9 cellular contexts compared by ENCODE assay signal in genomic region chr18:65753520-65753919, GRCh38. TPM values are rescaled to one million over a fixed set of nuclear protein-coding genes. Genes with fewer than 3 reads are reported as not detected.
DNase-seq lines count a peak whose midpoint lies in the region; ATAC-seq, FAIRE-seq and TF ChIP-seq lines count a peak whose summit lies in the region.
"Had no signal": no experiment of that assay in that cellular context is flagged by ENCODE, and none has a peak within 500 bp of the region (broad histone marks: within the 10 kb centered on the region; RNA-seq: fewer than 3 reads in every experiment).

No MANE protein-coding gene starts in this region.

- intact Hi-C loops in breast epithelium (cut with DNase I; ENCODE audit: low total_unique reads) (no loop called here), psoas muscle (cut with DNase I) (no loop called here), heart left ventricle (cut with DNase I) (no loop called here), left ventricle myocardium superior (cut with micrococcal nuclease) (no loop called here)

- 2 to 13% (median 5%) methylated on average over 2 of the region's 2 CpGs for WGBS in psoas muscle, 3 donors
- 5 to 13% (median 9%) methylated on average over 2 of the region's 2 CpGs for WGBS in heart left ventricle, 4 donors

- H3K27me3 ChIP-seq in breast epithelium (peaks cover 0 to 24% of the 10 kb centered on the region in 2 donors), bronchial epithelial cell (ENCODE audit: control insufficient read depth, insufficient read depth, low read length) (peaks cover 10% of the 10 kb centered on the region), psoas muscle (ENCODE audit: insufficient read depth in 3 of 3, low read length in 2 of 3) (peaks cover 0 to 26% (median 7%) of the 10 kb centered on the region in 3 donors), heart left ventricle (peaks cover 6 to 30% (median 23%) of the 10 kb centered on the region in 9 donors)

- no peaks in the 10 kb centered on the region for H3K36me3 ChIP-seq in breast epithelium
- H3K36me3 ChIP-seq in bronchial epithelial cell (ENCODE audit: control insufficient read depth, insufficient read depth, low read length): no peaks in the 10 kb centered on the region
- no peaks in the 10 kb centered on the region for H3K36me3 ChIP-seq in psoas muscle (ENCODE audit: insufficient read depth in 1 of 2, low read depth in 1 of 2)
- no peaks in the 10 kb centered on the region for H3K36me3 ChIP-seq in heart left ventricle

- H3K9me3 ChIP-seq in breast epithelium (no peaks in the 10 kb centered on the region), psoas muscle (no peaks in the 10 kb centered on the region), heart left ventricle (no peaks in the 10 kb centered on the region)

- H3K4me1 ChIP-seq in breast epithelium: no peaks in the 10 kb centered on the region
- no peaks in the 10 kb centered on the region for H3K4me1 ChIP-seq in psoas muscle
- peaks cover 0 to 10% (median 0%) of the 10 kb centered on the region in 12 donors for H3K4me1 ChIP-seq in heart left ventricle

- TF ChIP-seq CTCF in breast epithelium (IDR thresholded peaks at IDR 0.05) (peak in 1 of 3 donors; percentile 17), bronchial epithelial cell (IDR thresholded peaks at IDR 0.05; ENCODE audit: insufficient read depth, low read length, severe bottlenecking) (peak; percentile 73), psoas muscle (IDR thresholded peaks at IDR 0.05) (peak; percentile 7), heart left ventricle (IDR thresholded peaks at IDR 0.05) (peak in 3 of 12 donors; percentile 28 to 30 (median 29))

- no peak for TF ChIP-seq POLR2A in breast epithelium (IDR thresholded peaks at IDR 0.05)
- no peak for TF ChIP-seq POLR2A in heart left ventricle (IDR thresholded peaks at IDR 0.05)

- H3K27ac ChIP-seq in breast epithelium (no peak overlapping the region), psoas muscle (no peak overlapping the region), heart left ventricle (no peak overlapping the region)

- ATAC-seq in psoas muscle (no peak), GM19395 (IDR thresholded peaks at IDR 0.05; ENCODE audit: unreplicated experiment) (no peak), heart left ventricle (no peak), left ventricle myocardium superior (no peak)

- H3K4me3 ChIP-seq in breast epithelium (no peak overlapping the region), bronchial epithelial cell (ENCODE audit: low read depth, low read length) (no peak overlapping the region), psoas muscle (no peak overlapping the region), heart left ventricle (no peak overlapping the region)

- FAIRE-seq in bronchial epithelial cell (lab: Jason Lieb, UNC): no peak

- peak; percentile 13 to 55 for DNase-seq in T47D (ENCODE audit: low read depth in 1 of 2, low spot score in 1 of 2)
- no peak for DNase-seq in breast epithelium (ENCODE audit: low spot score in 2 of 2)
- peak; percentile 81 for DNase-seq in NCI-H2227 (lab: John Stamatoyannopoulos, UW; ENCODE audit: unreplicated experiment)
- DNase-seq in bronchial epithelial cell (ENCODE audit: low read depth): peak; percentile 65
- DNase-seq in psoas muscle: no peak
- DNase-seq in heart left ventricle: no peak
- DNase-seq in left ventricle myocardium superior: no peak

- in situ Hi-C loops in T47D (cut with HindIII; ENCODE audit: low pct_unique_long_range_greater_than_20kb, low sequenced_read_pairs): no loop called here

RNA-seq across cellular contexts. Expression of gene CDH7, which starts 2.7 kb away (rescaled TPM):
- under 1 TPM in 1 of 3 donors, not detected in 2; 0.16 TPM for total RNA-seq in breast epithelium
- total RNA-seq in bronchial epithelial cell: not detected in 2 replicates
- total RNA-seq in psoas muscle: not detected
- polyA plus RNA-seq in psoas muscle: under 1 TPM in 1 of 3 donors, not detected in 2; under 0.01 TPM
- total RNA-seq in heart left ventricle: under 1 TPM in 1 of 9 donors, not detected in 8; 0.04 TPM
- not detected for polyA plus RNA-seq in heart left ventricle
- total RNA-seq in left ventricle myocardium superior: 0.05 TPM
- total RNA-seq: RPMI7951 had no signal

Comparison
In these comparisons a context has a peak if more than half of its experiments do, and no peak if none do; other contexts are left out.
1. DNase-seq: peak in T47D (2 of 2), NCI-H2227 (single experiment) and bronchial epithelial cell (single experiment); none in breast epithelium (0 of 2), psoas muscle (0 of 2), heart left ventricle (0 of 5) and left ventricle myocardium superior (single experiment).